In genomic region chr5:35194636-35195471, GRCh38 we compare ENCODE assay signal across 12 cellular contexts. TPM values are rescaled to one million over a fixed set of nuclear protein-coding genes. Genes with fewer than 3 reads are reported as not detected.
DNase-seq lines count a peak whose midpoint lies in the region; ATAC-seq, FAIRE-seq and TF ChIP-seq lines count a peak whose summit lies in the region.
"Had no signal": no experiment of that assay in that cellular context is flagged by ENCODE, and none has a peak within 500 bp of the region (broad histone marks: within the 10 kb centered on the region; RNA-seq: fewer than 3 reads in every experiment).

No MANE protein-coding gene starts in this region.

- no TSS peak for BruUV-seq in K562 (replicated peaks; lab: Mats Ljungman, UMichigan)

- CTCF ChIA-PET in K562 (lab: Yijun Ruan, JAX; ENCODE audit: low intra/inter-chr PET ratio) = no interaction called here

- peak; percentile 95 for ATAC-seq in GM18505 (IDR thresholded peaks at IDR 0.05; ENCODE audit: unreplicated experiment)
- ATAC-seq in GM21528 (IDR thresholded peaks at IDR 0.05; ENCODE audit: low FRiP score, unreplicated experiment) = peak; percentile 95
- ATAC-seq in HG03378 (IDR thresholded peaks at IDR 0.05; ENCODE audit: unreplicated experiment) = peak; percentile 99
- ATAC-seq in K562 = no peak
- ATAC-seq: activated CD8-positive, alpha-beta T cell treated with anti-CD3 and anti-CD28 coated beads, Interleukin-2, amount 10 ng/mL, durations not matched to agents 7 days and 5 days had no signal

- H2AFZ ChIP-seq in K562 (ENCODE audit: low read depth, low read length) = no peak overlapping the region

- H3K4me3 ChIP-seq in K562 (no peak overlapping the region), esophagus squamous epithelium (no peak overlapping the region)
- H3K4me3 ChIP-seq: smooth muscle cell had no signal

- POLR2A ChIA-PET in K562 (lab: Yijun Ruan, JAX) = no interaction called here

- no peak for TF ChIP-seq RAD21 in K562 (CRISPR knock-in tag; conservative IDR thresholded peaks at IDR 0.05 in 1 of 2, IDR thresholded peaks at IDR 0.05 in 1 of 2)

- no peak for DNase-seq in K562 (ENCODE audit: extremely low read depth in 1 of 4, low spot score in 3 of 4)
- DNase-seq in OCI-M1 (lab: John Stamatoyannopoulos, UW) = no peak
- DNase-seq in cerebellum (ENCODE audit: low spot score) = no peak
- no peak for DNase-seq in GOT3 (lab: John Stamatoyannopoulos, UW)
- DNase-seq in esophagus squamous epithelium (lab: John Stamatoyannopoulos, UW) = no peak
- DNase-seq: activated CD8-positive, alpha-beta T cell treated with anti-CD3 and anti-CD28 coated beads, Interleukin-2, amount 10 ng/mL, durations not matched to agents 7 days and 5 days; upper lobe of left lung had no signal

- TF ChIP-seq POLR2A in GM18505 (IDR thresholded peaks at IDR 0.05; ENCODE audit: borderline replicate concordance, extremely low read depth, insufficient read depth, insufficient read length) (no peak), K562 (conservative IDR thresholded peaks at IDR 0.05) (no peak), esophagus squamous epithelium (IDR thresholded peaks at IDR 0.05) (no peak)

- H3K36me3 ChIP-seq in K562 (ENCODE audit: control insufficient read depth, insufficient read depth, low read length) (no peaks in the 10 kb centered on the region), esophagus squamous epithelium (no peaks in the 10 kb centered on the region)
- H3K36me3 ChIP-seq: upper lobe of left lung had no signal

- TF ChIP-seq EP300 in K562 (IDR thresholded peaks at IDR 0.05; ENCODE audit: low read length) = no peak

- H3K9me1 ChIP-seq in K562 (ENCODE audit: control insufficient read depth, insufficient read depth, low read length) = no peaks in the 10 kb centered on the region

- no peak overlapping the region for H3K4me2 ChIP-seq in K562 (ENCODE audit: insufficient read depth, low read length)
- H3K4me2 ChIP-seq: smooth muscle cell had no signal

- in situ Hi-C loops in K562 (cut with MboI) = loop anchor here (25.0 kb wide), 1 partner anchor 708 kb away; no protein-coding TSS in a partner anchor

- H3K27me3 ChIP-seq in K562 (ENCODE audit: control insufficient read depth in 2 of 2, insufficient read depth in 2 of 2, low read length in 2 of 2) = peaks cover 0 to 12% of the 10 kb centered on the region in 2 experiments; a peak in 2 of 5 replicates
- peaks cover 0 to 4% (median 0%) of the 10 kb centered on the region in 4 donors for H3K27me3 ChIP-seq in esophagus squamous epithelium
- H3K27me3 ChIP-seq: upper lobe of left lung had no signal

- no peaks in the 10 kb centered on the region for H3K79me2 ChIP-seq in K562 (ENCODE audit: control insufficient read depth, insufficient read depth, low read length)

- no peak for FAIRE-seq in K562 (lab: Jason Lieb, UNC)

- no peak overlapping the region for H3K9ac ChIP-seq in K562 (ENCODE audit: insufficient read depth in 1 of 2, low read depth in 2 of 2, low read length in 2 of 2)

- no peaks in the 10 kb centered on the region; the same call in 1 of the 2 replicates for H4K20me1 ChIP-seq in K562 (replicated peaks; ENCODE audit: control insufficient read depth, insufficient read depth, low read length)

- H3K4me1 ChIP-seq in K562 (replicated peaks in 1 of 2; ENCODE audit: control insufficient read depth in 2 of 2, insufficient read depth in 2 of 2, low read length in 2 of 2) (no peaks in the 10 kb centered on the region), esophagus squamous epithelium (peaks cover 7 to 27% (median 9%) of the 10 kb centered on the region in 3 donors)

- H3K9me3 ChIP-seq in K562 (replicated peaks; ENCODE audit: control insufficient read depth, insufficient read depth, low read depth, low read length) (no peaks in the 10 kb centered on the region), esophagus squamous epithelium (no peaks in the 10 kb centered on the region)
- H3K9me3 ChIP-seq: Caco-2, upper lobe of left lung had no signal

- intact Hi-C loops in K562 (cut with micrococcal nuclease) (no loop called here), esophagus squamous epithelium (cut with DNase I) (no loop called here)

- WGBS in K562 (ENCODE audit: insufficient coverage, low coverage, missing lambda C conversion rate) = 2% methylated on average over 12 of the region's 12 CpGs
- WGBS in esophagus squamous epithelium, 2 donors = 80 to 81% methylated on average over 10 to 12 of the region's 12 CpGs

- TF ChIP-seq CTCF in K562 (IDR thresholded peaks at IDR 0.05 in 2 of 3, conservative IDR thresholded peaks at IDR 0.05 in 1 of 3; ENCODE audit: insufficient read depth in 2 of 3, low read depth in 1 of 3, low read length in 3 of 3) (no peak), esophagus squamous epithelium (IDR thresholded peaks at IDR 0.05) (no peak)

- H3K27ac ChIP-seq in K562 (ENCODE audit: extremely low read depth, low read depth, low read length) = no peak overlapping the region
- H3K27ac ChIP-seq in esophagus squamous epithelium = no peak overlapping the region

TF ChIP-seq in K562, 482 proteins besides CTCF, POLR2A, EP300 and RAD21:
- TF ChIP-seq TFE3 (CRISPR knock-in tag; IDR thresholded peaks at IDR 0.05) (peak; percentile 36; the same call in 1 of the 2 replicates), SREBF1 (IDR thresholded peaks at IDR 0.05; ENCODE audit: borderline replicate concordance, low read depth, low read length) (no peak)

RNA-seq across cellular contexts. Expression of gene PRLR, which starts 35.4 kb away (rescaled TPM):
- not detected in 2 replicates for total RNA-seq in K562 (2011; cell fraction: chromatin; rRNA removed; ENCODE audit: low replicate concordance)
- total RNA-seq in K562 (2011; cell fraction: nucleolus; rRNA removed) = not detected in 2 replicates
- total RNA-seq in K562 (2011; cell fraction: nucleoplasm; rRNA removed) = not detected in 2 replicates
- total RNA-seq in K562 (2014; rRNA removed) (not detected in 2 replicates), K562 (2014; rRNA removed; fragmentation: Illumina TruSeq; extraction: Trizol) (not detected in 2 replicates), K562 (2015; rRNA removed; fragmentation: Illumina TruSeq; extraction: Trizol) (not detected in 2 replicates), K562 (2021) (0.02 and 0.25 TPM in 2 replicates), cerebellum (5.2 TPM), esophagus squamous epithelium (1 to 10 TPM; 1.5 to 2.8 (median 2.3) TPM)
- polyA plus RNA-seq in K562 (2011; rRNA removed) (not detected in 2 replicates), K562 (2014; fragmentation: Illumina TruSeq; extraction: Trizol) (not detected in 2 replicates), K562 (2014; fragmentation: Nextera tagmentation; extraction: Ambion mirVana) (not detected), K562 (2014; rRNA removed) (not detected in 2 replicates)
- polyA plus RNA-seq in K562 (2011; cell fraction: cytosol; rRNA removed) = not detected in 2 replicates
- polyA plus RNA-seq in K562 (2011; cell fraction: nucleus; rRNA removed) = not detected in 2 replicates
- not detected in 2 replicates for polyA plus RNA-seq in K562 (2012)
- polyA minus RNA-seq in K562 (2011; rRNA and poly(A)+ RNA removed) = not detected in 2 replicates
- polyA minus RNA-seq in K562 (2011; cell fraction: cytosol; rRNA and poly(A)+ RNA removed) = not detected in 2 replicates
- not detected in 2 replicates for polyA minus RNA-seq in K562 (2011; cell fraction: nucleus; rRNA and poly(A)+ RNA removed)
- total RNA-seq: activated CD8-positive, alpha-beta T cell treated with anti-CD3 and anti-CD28 coated beads, Interleukin-2, amount 10 ng/mL, durations not matched to agents 7 days and 5 days had no signal
